18 cellular contexts compared by ENCODE assay signal in the genomic region with DNA sequence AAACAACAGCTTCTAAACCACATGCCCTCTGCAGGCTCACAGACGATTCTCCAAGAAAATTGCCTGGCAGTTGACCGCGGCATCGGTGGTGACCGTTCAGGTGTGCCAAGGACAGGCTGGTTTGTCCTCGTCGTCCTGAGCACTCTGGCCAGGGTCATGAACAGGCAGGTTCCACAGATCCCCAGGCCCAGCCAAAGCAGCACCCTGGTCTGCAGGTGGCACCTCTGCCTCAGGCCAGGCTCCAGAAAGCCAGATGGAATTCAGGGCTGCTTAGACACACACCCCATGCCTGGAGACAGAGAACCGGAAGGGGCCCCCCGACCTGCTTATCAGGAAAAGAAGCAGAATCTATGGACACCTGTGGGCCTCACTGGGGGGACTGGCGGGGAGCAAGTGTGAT.
A peak's percentile ranks its signal among the peaks of the same experiment; 100 is the strongest.
DNase-seq lines count a peak whose midpoint lies in the region; ATAC-seq and TF ChIP-seq lines count a peak whose summit lies in the region.
"Had no signal": no experiment of that assay in that cellular context is flagged by ENCODE, and none has a peak within 500 bp of the region (broad histone marks: within the 10 kb centered on the region; RNA-seq: fewer than 3 reads in every experiment).

No MANE protein-coding gene starts in this region.

- H2AFZ ChIP-seq in Loucy (ENCODE audit: low read length): no peak overlapping the region
- H2AFZ ChIP-seq in neuronal stem cell (ENCODE audit: low read length): no peak overlapping the region

- H3K4me1 Mint-ChIP-seq in activated CD8-positive, alpha-beta memory T cell treated with anti-CD3 and anti-CD28 coated beads, Interleukin-2, amount 10 ng/mL, durations not matched to agents 7 days and 5 days: no peaks in the 10 kb centered on the region
- no peaks in the 10 kb centered on the region for H3K4me1 Mint-ChIP-seq in CD8-positive, alpha-beta memory T cell

- H2BK5ac ChIP-seq in neuronal stem cell (ENCODE audit: low read length): no peak overlapping the region

- no peak overlapping the region for H2AK5ac ChIP-seq in neuronal stem cell (ENCODE audit: low read depth, low read length)

- no peaks in the 10 kb centered on the region for H3K9me3 Mint-ChIP-seq in activated CD8-positive, alpha-beta memory T cell treated with anti-CD3 and anti-CD28 coated beads, Interleukin-2, amount 10 ng/mL, durations not matched to agents 7 days and 5 days (ENCODE audit: low read depth)
- peaks cover 0 to 1% (median 0%) of the 10 kb centered on the region in 5 donors for H3K9me3 Mint-ChIP-seq in CD8-positive, alpha-beta memory T cell
- H3K9me3 Mint-ChIP-seq: CD4-positive, alpha-beta memory T cell had no signal

- H3K4ac ChIP-seq in neuronal stem cell (ENCODE audit: low read length): no peak overlapping the region

- H3K23ac ChIP-seq in neuronal stem cell (ENCODE audit: low read depth, low read length, poor library complexity): no peak overlapping the region

- peak overlapping the region; percentile 48 for H3K18ac ChIP-seq in neuronal stem cell (ENCODE audit: low read length)

- no peaks in the 10 kb centered on the region for H3K79me1 ChIP-seq in neuronal stem cell (ENCODE audit: low read depth, low read length)

- H3K9ac ChIP-seq in Loucy (ENCODE audit: low read depth, low read length, poor library complexity, severe bottlenecking) (peak overlapping the region; percentile 20), neuronal stem cell (ENCODE audit: low read depth, low read length, poor library complexity) (no peak overlapping the region)

- H4K8ac ChIP-seq in neuronal stem cell (ENCODE audit: low read depth, low read length): no peak overlapping the region

- H3K4me2 ChIP-seq in Loucy (ENCODE audit: low read depth, low read length, poor library complexity, severe bottlenecking) (no peak overlapping the region), neuronal stem cell (ENCODE audit: insufficient read depth, low read length, poor library complexity, severe bottlenecking) (no peak overlapping the region)

- no peak for ATAC-seq in activated CD8-positive, alpha-beta memory T cell treated with anti-CD3 and anti-CD28 coated beads, Interleukin-2, amount 10 ng/mL, durations not matched to agents 7 days and 5 days
- no peak for ATAC-seq in GM18511 (IDR thresholded peaks at IDR 0.05; ENCODE audit: unreplicated experiment)

- H2BK15ac ChIP-seq in neuronal stem cell (ENCODE audit: low read length): no peak overlapping the region

- DNase-seq in activated CD8-positive, alpha-beta memory T cell treated with anti-CD3 and anti-CD28 coated beads for 24 hours: peak; percentile 30
- no peak for DNase-seq in activated CD8-positive, alpha-beta memory T cell treated with anti-CD3 and anti-CD28 coated beads, Interleukin-2, amount 10 ng/mL, durations not matched to agents 7 days and 5 days
- DNase-seq in ecto neural progenitor cell (ENCODE audit: low spot score) (peak; percentile 40), neuronal stem cell (ENCODE audit: low spot score) (no peak), kidney tubule cell (ENCODE audit: low spot score) (no peak)
- DNase-seq in CD8-positive, alpha-beta memory T cell: no peak
- DNase-seq: 8988T; ACHN; C1 segment of cervical spinal cord; CD4-positive, alpha-beta memory T cell; COR-L47; DMS153; DMS79 treated with DMSO at 0.1 percent for 48 hours; EL; GDM1; IMR-90 had no signal

- H3F3A ChIP-seq in Loucy (ENCODE audit: low read depth): no peaks in the 10 kb centered on the region

- POLR2A ChIA-PET in CD8-positive, alpha-beta memory T cell (lab: Charles Lee): no interaction called here

- no peak overlapping the region for H4K91ac ChIP-seq in neuronal stem cell (ENCODE audit: low read depth, low read length, poor library complexity)

- H3K27ac Mint-ChIP-seq in activated CD8-positive, alpha-beta memory T cell treated with anti-CD3 and anti-CD28 coated beads, Interleukin-2, amount 10 ng/mL, durations not matched to agents 7 days and 5 days: no peak overlapping the region
- H3K27ac Mint-ChIP-seq in CD8-positive, alpha-beta memory T cell: no peak overlapping the region
- H3K27ac Mint-ChIP-seq: CD4-positive, alpha-beta memory T cell had no signal

- H3K14ac ChIP-seq in neuronal stem cell (ENCODE audit: low read length): no peak overlapping the region

- 0 out of 2 replicates have a peak, but pooled peaks have one; percentile 14 for TF ChIP-seq CTCF in Loucy (conservative IDR thresholded peaks at IDR 0.05; ENCODE audit: low read length)

- no peaks in the 10 kb centered on the region for H3K36me3 ChIP-seq in Loucy (ENCODE audit: insufficient read depth, low read length)
- no peaks in the 10 kb centered on the region for H3K36me3 ChIP-seq in neuronal stem cell (replicated peaks in 1 of 2; ENCODE audit: control insufficient read depth in 2 of 2, insufficient read depth in 2 of 2, low read length in 2 of 2)
- no peaks in the 10 kb centered on the region for H3K36me3 ChIP-seq in CD8-positive, alpha-beta memory T cell (ENCODE audit: insufficient read depth, low read length)

- H2BK12ac ChIP-seq in neuronal stem cell (ENCODE audit: low read length): no peak overlapping the region

- H3K27me3 ChIP-seq in Loucy (ENCODE audit: insufficient read depth, low read length, poor library complexity, severe bottlenecking) (no peaks in the 10 kb centered on the region), neuronal stem cell (ENCODE audit: control insufficient read depth in 3 of 3, insufficient read depth in 3 of 3, low read depth in 1 of 3, low read length in 3 of 3) (no peaks in the 10 kb centered on the region)
- no peaks in the 10 kb centered on the region for H3K27me3 ChIP-seq in CD8-positive, alpha-beta memory T cell (ENCODE audit: insufficient read depth, low read length, poor library complexity, severe bottlenecking)

- no peaks in the 10 kb centered on the region for H3K36me3 Mint-ChIP-seq in activated CD8-positive, alpha-beta memory T cell treated with anti-CD3 and anti-CD28 coated beads, Interleukin-2, amount 10 ng/mL, durations not matched to agents 7 days and 5 days
- no peaks in the 10 kb centered on the region for H3K36me3 Mint-ChIP-seq in CD8-positive, alpha-beta memory T cell
- H3K36me3 Mint-ChIP-seq: CD4-positive, alpha-beta memory T cell had no signal

- H3K9me3 ChIP-seq in Loucy (ENCODE audit: insufficient read depth, low read depth, low read length): no peaks in the 10 kb centered on the region
- H3K9me3 ChIP-seq in neuronal stem cell (replicated peaks in 1 of 2; ENCODE audit: control insufficient read depth in 2 of 2, insufficient read depth in 1 of 2, low read depth in 1 of 2, low read length in 2 of 2): no peaks in the 10 kb centered on the region
- no peaks in the 10 kb centered on the region for H3K9me3 ChIP-seq in CD8-positive, alpha-beta memory T cell (ENCODE audit: low read length)

- peaks cover 9% of the 10 kb centered on the region; the same call in 1 of the 2 replicates for H3K79me2 ChIP-seq in Loucy (ENCODE audit: insufficient read depth, low read length)

- WGBS in neuronal stem cell (ENCODE audit: extremely low coverage in 2 of 2, insufficient read length in 2 of 2, insufficient replicate concordance in 1 of 2), 2 donors: no CpG with 5 or more reads among the region's 10 CpGs

- H3K9me2 ChIP-seq in Loucy (replicated peaks; ENCODE audit: low read depth, low read length): no peaks in the 10 kb centered on the region

- H2BK120ac ChIP-seq in neuronal stem cell (ENCODE audit: low read depth, low read length): no peak overlapping the region

- no peaks in the 10 kb centered on the region for H3K27me3 Mint-ChIP-seq in activated CD8-positive, alpha-beta memory T cell treated with anti-CD3 and anti-CD28 coated beads, Interleukin-2, amount 10 ng/mL, durations not matched to agents 7 days and 5 days
- peaks cover 0 to 7% of the 10 kb centered on the region in 2 donors for H3K27me3 Mint-ChIP-seq in CD8-positive, alpha-beta memory T cell

- no peak overlapping the region for H3K27ac ChIP-seq in neuronal stem cell (replicated peaks; ENCODE audit: low read length)
- no peak overlapping the region for H3K27ac ChIP-seq in CD8-positive, alpha-beta memory T cell (ENCODE audit: low read depth, low read length)

- no peaks in the 10 kb centered on the region for H4K20me1 ChIP-seq in Loucy (ENCODE audit: insufficient read depth, low read length, poor library complexity, severe bottlenecking)

- H3K4me3 ChIP-seq in Loucy (ENCODE audit: low read length, poor library complexity, severe bottlenecking): no peak overlapping the region
- H3K4me3 ChIP-seq in neuronal stem cell (ENCODE audit: low read length in 2 of 2): no peak overlapping the region
- H3K4me3 ChIP-seq in CD8-positive, alpha-beta memory T cell (ENCODE audit: low read length): no peak overlapping the region

- H3K4me3 Mint-ChIP-seq in activated CD8-positive, alpha-beta memory T cell treated with anti-CD3 and anti-CD28 coated beads, Interleukin-2, amount 10 ng/mL, durations not matched to agents 7 days and 5 days: no peak overlapping the region
- H3K4me3 Mint-ChIP-seq in CD8-positive, alpha-beta memory T cell: no peak overlapping the region
- H3K4me3 Mint-ChIP-seq: CD4-positive, alpha-beta memory T cell had no signal

- H3K4me1 ChIP-seq in Loucy (ENCODE audit: insufficient read depth, low read length, poor library complexity, severe bottlenecking): peaks cover 43% of the 10 kb centered on the region
- peaks cover 0 to 3% of the 10 kb centered on the region in 2 donors for H3K4me1 ChIP-seq in neuronal stem cell (ENCODE audit: control insufficient read depth in 2 of 2, insufficient read depth in 1 of 2, low read depth in 1 of 2, low read length in 2 of 2)
- H3K4me1 ChIP-seq in CD8-positive, alpha-beta memory T cell (ENCODE audit: insufficient read depth, low read length): no peaks in the 10 kb centered on the region

- CTCF ChIA-PET in activated CD8-positive, alpha-beta memory T cell treated with anti-CD3 and anti-CD28 coated beads, Interleukin-2, amount 10 ng/mL, durations not matched to agents 7 days and 5 days (lab: Charles Lee): no interaction called here
- CTCF ChIA-PET in CD8-positive, alpha-beta memory T cell (lab: Charles Lee): no interaction called here

Comparison
In these comparisons a context has a peak if more than half of its experiments do, and no peak if none do; other contexts are left out.
1. DNase-seq: peak in activated CD8-positive, alpha-beta memory T cell treated with anti-CD3 and anti-CD28 coated beads for 24 hours (single experiment) and ecto neural progenitor cell (single experiment); none in activated CD8-positive, alpha-beta memory T cell treated with anti-CD3 and anti-CD28 coated beads, Interleukin-2, amount 10 ng/mL, durations not matched to agents 7 days and 5 days (single experiment), neuronal stem cell (single experiment), kidney tubule cell (single experiment) and CD8-positive, alpha-beta memory T cell (0 of 5).